16 cellular contexts compared by ENCODE assay signal in the genomic region with DNA sequence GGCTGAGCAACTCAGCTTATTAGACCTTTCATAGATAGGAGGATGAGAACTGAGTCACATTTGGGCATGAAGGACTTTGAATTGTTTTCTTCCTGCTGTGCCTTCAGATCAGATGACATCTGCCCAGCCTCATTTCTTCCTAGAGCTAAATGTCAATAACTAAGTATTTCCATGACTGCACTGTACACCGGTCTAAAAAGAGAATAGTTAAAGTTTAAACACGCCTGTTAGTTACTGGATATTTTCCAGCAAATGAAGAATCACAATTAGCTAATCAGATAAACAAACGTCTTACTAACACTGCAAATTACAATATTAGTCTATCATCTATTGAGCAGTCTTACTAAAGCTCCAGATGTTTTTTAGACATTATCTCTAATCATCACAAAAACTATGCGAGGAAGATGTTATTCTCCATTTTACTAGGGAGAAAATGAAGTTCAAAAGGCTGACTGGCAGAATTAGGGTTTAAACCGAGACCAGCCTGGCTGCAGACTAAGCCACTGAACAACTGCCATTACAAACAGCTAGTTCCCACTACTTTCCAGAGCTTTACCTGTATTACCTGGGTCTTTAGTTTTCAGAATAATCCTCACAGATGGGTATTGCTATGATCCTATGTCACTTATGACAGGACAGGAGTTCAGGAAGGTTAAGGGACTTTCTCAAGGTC.
DNase-seq lines count a peak whose midpoint lies in the region; ATAC-seq and TF ChIP-seq lines count a peak whose summit lies in the region.
"Had no signal": no experiment of that assay in that cellular context is flagged by ENCODE, and none has a peak within 500 bp of the region (broad histone marks: within the 10 kb centered on the region; RNA-seq: fewer than 3 reads in every experiment).

No MANE protein-coding gene starts in this region.

- no peaks in the 10 kb centered on the region for H3K27me3 Mint-ChIP-seq in CD4-positive, alpha-beta T cell

- H3K27ac Mint-ChIP-seq in CD4-positive, alpha-beta T cell = no peak overlapping the region
- H3K27ac Mint-ChIP-seq: HFFc6 had no signal

- intact Hi-C loops in CD4-positive, alpha-beta T cell (cut with DNase I, micrococcal nuclease) = no loop called here

- no peaks in the 10 kb centered on the region for H3K9me3 ChIP-seq in CD4-positive, alpha-beta T cell (ENCODE audit: control insufficient read depth, low read length)
- H3K9me3 ChIP-seq: colonic mucosa, esophagus squamous epithelium had no signal

- POLR2A ChIA-PET in CD4-positive, alpha-beta T cell (lab: Charles Lee) = no interaction called here

- CTCF ChIA-PET in CD4-positive, alpha-beta T cell (lab: Charles Lee) = no interaction called here

- no peak overlapping the region for H3K27ac ChIP-seq in CD4-positive, alpha-beta T cell (ENCODE audit: low read depth, low read length)
- H3K27ac ChIP-seq: colonic mucosa, HL-60, VCaP had no signal

- TF ChIP-seq CTCF in fibroblast of mammary gland (conservative IDR thresholded peaks at IDR 0.05; ENCODE audit: control insufficient read depth, insufficient read depth, low read depth, low read length) = no peak
- no peak for TF ChIP-seq CTCF in CD4-positive, alpha-beta T cell (IDR thresholded peaks at IDR 0.05)

- H3K9me3 Mint-ChIP-seq in CD4-positive, alpha-beta T cell = no peaks in the 10 kb centered on the region
- H3K9me3 Mint-ChIP-seq: HFFc6 had no signal

- H3K4me3 ChIP-seq in fibroblast of mammary gland (ENCODE audit: control insufficient read depth, low read depth, low read length) = no peak overlapping the region
- H3K4me3 ChIP-seq: colonic mucosa, esophagus squamous epithelium, smooth muscle cell had no signal

- H3K27me3 ChIP-seq in CD4-positive, alpha-beta T cell (ENCODE audit: control insufficient read depth, insufficient read depth, low read length) = no peaks in the 10 kb centered on the region
- H3K27me3 ChIP-seq: colonic mucosa, esophagus squamous epithelium had no signal

- no peak for ATAC-seq in CD4-positive, alpha-beta T cell (ENCODE audit: poor library complexity)

- H3K36me3 Mint-ChIP-seq in CD4-positive, alpha-beta T cell (ENCODE audit: low read depth) = no peaks in the 10 kb centered on the region

- peaks cover 20% of the 10 kb centered on the region for H3K4me1 Mint-ChIP-seq in CD4-positive, alpha-beta T cell (ENCODE audit: low read depth)

- DNase-seq in NCI-H82 (lab: John Stamatoyannopoulos, UW) = peak; percentile 46
- DNase-seq in NCI-H82 treated with DMSO at 0.1 percent for 48 hours (lab: John Stamatoyannopoulos, UW; ENCODE audit: unreplicated experiment) = no peak
- DNase-seq in NCI-H774 (lab: John Stamatoyannopoulos, UW) = peak; percentile 12
- DNase-seq in fibroblast of mammary gland (ENCODE audit: low read depth) = peak; percentile 10
- peak; percentile 91 for DNase-seq in renal cortical epithelial cell (ENCODE audit: low read depth)
- no peak for DNase-seq in CD4-positive, alpha-beta T cell
- no peak for DNase-seq in anterior cingulate cortex (lab: John Stamatoyannopoulos, UW)
- no peak for DNase-seq in NCI-H2227 treated with DMSO at 0.1 percent for 48 hours (lab: John Stamatoyannopoulos, UW)
- DNase-seq: colonic mucosa, esophagus squamous epithelium, HFFc6, NCI-H1930, substantia nigra had no signal

- H3K4me3 Mint-ChIP-seq in CD4-positive, alpha-beta T cell = no peak overlapping the region
- H3K4me3 Mint-ChIP-seq: HFFc6 had no signal

Comparison
In these comparisons a context has a peak if more than half of its experiments do, and no peak if none do; other contexts are left out.
1. DNase-seq: peak in NCI-H82 (single experiment), NCI-H774 (single experiment), fibroblast of mammary gland (single experiment) and renal cortical epithelial cell (single experiment); none in NCI-H82 treated with DMSO at 0.1 percent for 48 hours (single experiment), CD4-positive, alpha-beta T cell (0 of 10), anterior cingulate cortex (0 of 58) and NCI-H2227 treated with DMSO at 0.1 percent for 48 hours (single experiment).